In genomic region chr2:30188292-30188691, GRCh38 we compare ENCODE assay signal across 29 cellular contexts.
"Had no signal": no experiment of that assay in that cellular context is flagged by ENCODE, and none has a peak within 500 bp of the region (broad histone marks: within the 10 kb centered on the region; RNA-seq: fewer than 3 reads in every experiment).

No MANE protein-coding gene starts in this region.

- H3K36me3 Mint-ChIP-seq: activated CD8-positive, alpha-beta memory T cell treated with anti-CD3 and anti-CD28 coated beads, Interleukin-2, amount 10 ng/mL, durations not matched to agents 7 days and 5 days; activated naive CD8-positive, alpha-beta T cell treated with anti-CD3 and anti-CD28 coated beads, Interleukin-2, amount 10 ng/mL, durations not matched to agents 7 days and 5 days had no signal

- H3K4me3 ChIP-seq: ascending aorta, breast epithelium, SJCRH30, SK-N-MC had no signal

- DNase-seq: activated CD4-positive, alpha-beta T cell treated with anti-CD3 and anti-CD28 coated beads for 36 hours; activated CD4-positive, alpha-beta T cell treated with anti-CD3 and anti-CD28 coated beads, Interleukin-2, amount 10 ng/mL, durations not matched to agents 7 days and 5 days; activated CD4-positive, alpha-beta T cell treated with anti-CD3 and anti-CD28 coated beads, Interleukin-2, amount 50 U/mL, for 48 hours; activated CD8-positive, alpha-beta memory T cell treated with anti-CD3 and anti-CD28 coated beads for 24 hours; activated CD8-positive, alpha-beta memory T cell treated with anti-CD3 and anti-CD28 coated beads, Interleukin-2, amount 10 ng/mL, durations not matched to agents 7 days and 5 days; activated gamma-delta T cell; activated naive CD4-positive, alpha-beta T cell treated with Interleukin-2 at 50 U/mL for 16 hours; activated naive CD8-positive, alpha-beta T cell treated with anti-CD3 and anti-CD28 coated beads, Interleukin-2, amount 10 ng/mL, durations not matched to agents 7 days and 5 days; activated T-cell treated with anti-CD3 and anti-CD28 coated beads, Interleukin-2, amount 50 U/mL, for 24 hours; amygdala; NCI-H1105; NCI-H1417 treated with DMSO at 0.1 percent for 48 hours; NCI-H187 treated with DMSO at 0.1 percent for 48 hours; NCI-H2081; NCI-H2171 treated with DMSO at 0.1 percent for 48 hours; NCI-H2227 treated with DMSO at 0.1 percent for 48 hours; NCI-H446 treated with DMSO at 0.1 percent for 48 hours; NCI-H524; NCI-H69; NK-92 treated with Interleukin-12 subunit alpha and Interleukin-12 subunit beta, amount 100 ng/mL, for 24 hours; SHP77; SJCRH30 had no signal

- H3K9me3 Mint-ChIP-seq: activated CD4-positive, alpha-beta T cell treated with anti-CD3 and anti-CD28 coated beads, Interleukin-2, amount 10 ng/mL, durations not matched to agents 7 days and 5 days; activated naive CD4-positive, alpha-beta T cell treated with anti-CD3 and anti-CD28 coated beads, Interleukin-2, amount 50 U/mL, for 24 hours; activated naive CD8-positive, alpha-beta T cell treated with anti-CD3 and anti-CD28 coated beads, Interleukin-2, amount 10 ng/mL, durations not matched to agents 7 days and 5 days; activated T-cell treated with anti-CD3 and anti-CD28 coated beads, Interleukin-2, amount 50 U/mL, for 24 hours; activated T-helper 2 cell treated with anti-CD3 and anti-CD28 coated beads, Interferon-gamma antibody, Interleukin-2, Interleukin-4, amounts not matched to agents 10 μg/mL and 5 μg/mL and 100 μg/mL, durations not matched to agents 14 hours and 24 hours and 36 hours; T-helper 2 cell treated with Interferon-gamma antibody and Interleukin-4, amounts not matched to agents 5 μg/mL and 100 μg/mL, for 36 hours had no signal

- H3K27ac Mint-ChIP-seq: activated CD4-positive, alpha-beta T cell treated with anti-CD3 and anti-CD28 coated beads for 36 hours; activated CD4-positive, alpha-beta T cell treated with anti-CD3 and anti-CD28 coated beads, Interleukin-2, amount 10 ng/mL, durations not matched to agents 7 days and 5 days; activated CD8-positive, alpha-beta memory T cell treated with anti-CD3 and anti-CD28 coated beads, Interleukin-2, amount 10 ng/mL, durations not matched to agents 7 days and 5 days; activated naive CD4-positive, alpha-beta T cell treated with anti-CD3 and anti-CD28 coated beads, Interleukin-2, amount 50 U/mL, for 24 hours; activated naive CD8-positive, alpha-beta T cell treated with anti-CD3 and anti-CD28 coated beads, Interleukin-2, amount 10 ng/mL, durations not matched to agents 7 days and 5 days; activated T-cell treated with anti-CD3 and anti-CD28 coated beads, Interleukin-2, amount 50 U/mL, for 24 hours; activated T-helper 2 cell treated with anti-CD3 and anti-CD28 coated beads, Interferon-gamma antibody, Interleukin-2, Interleukin-4, amounts not matched to agents 10 μg/mL and 5 μg/mL and 100 μg/mL, durations not matched to agents 14 hours and 24 hours and 36 hours; T-helper 2 cell treated with Interferon-gamma antibody and Interleukin-4, amounts not matched to agents 5 μg/mL and 100 μg/mL, for 36 hours had no signal

- H3K27me3 Mint-ChIP-seq: activated CD4-positive, alpha-beta T cell treated with anti-CD3 and anti-CD28 coated beads for 36 hours; activated CD4-positive, alpha-beta T cell treated with anti-CD3 and anti-CD28 coated beads, Interleukin-2, amount 10 ng/mL, durations not matched to agents 7 days and 5 days; activated naive CD4-positive, alpha-beta T cell treated with anti-CD3 and anti-CD28 coated beads, Interleukin-2, amount 50 U/mL, for 24 hours; activated T-cell treated with anti-CD3 and anti-CD28 coated beads, Interleukin-2, amount 50 U/mL, for 24 hours had no signal

- H3K27ac ChIP-seq: ascending aorta, breast epithelium, SJCRH30, SK-N-MC had no signal

- H3K27me3 ChIP-seq: ascending aorta, breast epithelium, SJCRH30 had no signal

- ATAC-seq: activated CD4-positive, alpha-beta T cell treated with anti-CD3 and anti-CD28 coated beads for 36 hours; activated CD4-positive, CD25-positive, alpha-beta regulatory T cell treated with anti-CD3 and anti-CD28 coated beads, Interleukin-2, amount 50 U/mL, for 24 hours; activated CD8-positive, alpha-beta memory T cell treated with anti-CD3 and anti-CD28 coated beads, Interleukin-2, amount 10 ng/mL, durations not matched to agents 7 days and 5 days had no signal

- H3K4me1 ChIP-seq: ascending aorta, breast epithelium, SJCRH30 had no signal

- H3K9me3 ChIP-seq: ascending aorta, breast epithelium had no signal

- H3K4me1 Mint-ChIP-seq: activated CD4-positive, alpha-beta T cell treated with anti-CD3 and anti-CD28 coated beads for 36 hours; activated naive CD4-positive, alpha-beta T cell treated with anti-CD3 and anti-CD28 coated beads, Interleukin-2, amount 50 U/mL, for 24 hours had no signal

- H3K4me3 Mint-ChIP-seq: activated CD4-positive, alpha-beta T cell treated with anti-CD3 and anti-CD28 coated beads for 36 hours; activated CD4-positive, alpha-beta T cell treated with anti-CD3 and anti-CD28 coated beads, Interleukin-2, amount 10 ng/mL, durations not matched to agents 7 days and 5 days; activated CD8-positive, alpha-beta memory T cell treated with anti-CD3 and anti-CD28 coated beads, Interleukin-2, amount 10 ng/mL, durations not matched to agents 7 days and 5 days; activated naive CD4-positive, alpha-beta T cell treated with anti-CD3 and anti-CD28 coated beads, Interleukin-2, amount 50 U/mL, for 24 hours; activated naive CD8-positive, alpha-beta T cell treated with anti-CD3 and anti-CD28 coated beads, Interleukin-2, amount 10 ng/mL, durations not matched to agents 7 days and 5 days; activated T-cell treated with anti-CD3 and anti-CD28 coated beads, Interleukin-2, amount 50 U/mL, for 24 hours; T-helper 2 cell treated with Interferon-gamma antibody and Interleukin-4, amounts not matched to agents 5 μg/mL and 100 μg/mL, for 36 hours had no signal

- H3K36me3 ChIP-seq: ascending aorta, breast epithelium, SJCRH30 had no signal
